26 cellular contexts compared by ENCODE assay signal in genomic region chr6:5490495-5491069, GRCh38.
DNase-seq lines count a peak whose midpoint lies in the region; ATAC-seq, FAIRE-seq and TF ChIP-seq lines count a peak whose summit lies in the region.
"Had no signal": no experiment of that assay in that cellular context is flagged by ENCODE, and none has a peak within 500 bp of the region (broad histone marks: within the 10 kb centered on the region; RNA-seq: fewer than 3 reads in every experiment).

No MANE protein-coding gene starts in this region.

- BruUV-seq in GM12878 (replicated peaks; lab: Mats Ljungman, UMichigan): no TSS peak

- POLR2A ChIA-PET in GM12878 (lab: Charles Lee): interaction anchor here (1.2 to 2.4 kb wide), 2 partner anchors 11 to 16 kb away, joined by 4 to 8 read pairs; no protein-coding TSS in a partner anchor

- H3K4me3 ChIP-seq in GM12878 (no peak overlapping the region), lower leg skin (ENCODE audit: low read depth, poor library complexity, severe bottlenecking) (no peak overlapping the region)
- H3K4me3 ChIP-seq: ovary, SK-N-MC had no signal

- no peak for TF ChIP-seq EP300 in GM12878 (IDR thresholded peaks at IDR 0.05; ENCODE audit: borderline replicate concordance in 1 of 2, control insufficient read depth in 1 of 2, low read depth in 2 of 2, low read length in 2 of 2)

- 95% methylated on average over 1 of the region's 1 CpG for WGBS in GM12878 (ENCODE audit: insufficient coverage, insufficient replicate concordance, low lambda C conversion rate, missing lambda C conversion rate)
- WGBS in lower leg skin, 2 donors: 81 to 82% methylated on average over 1 of the region's 1 CpG

- no peak overlapping the region for H3K27ac ChIP-seq in GM12878 (ENCODE audit: control insufficient read depth, insufficient read depth)
- H3K27ac ChIP-seq: KMS-11, ovary, SK-N-MC had no signal

- no peaks in the 10 kb centered on the region for H4K20me1 ChIP-seq in GM12878 (ENCODE audit: control insufficient read depth, insufficient read depth)

- SMC1A ChIA-PET in GM12878 (lab: Charles Lee; ENCODE audit: uncharacterized antibody, unreplicated experiment): interaction anchor here (0.6 to 1.6 kb wide), 4 partner anchors 15 to 340 kb away, joined by 3 to 10 read pairs (median 5); no protein-coding TSS in a partner anchor

- peaks cover 19% of the 10 kb centered on the region for H3K4me1 ChIP-seq in GM12878 (ENCODE audit: control insufficient read depth, insufficient read depth, low read length)
- H3K4me1 ChIP-seq: Caco-2 had no signal

- peaks cover 0 to 5% of the 10 kb centered on the region in 2 experiments; a peak in 2 of 4 replicates for H3K36me3 ChIP-seq in GM12878 (ENCODE audit: control insufficient read depth in 2 of 2, insufficient read depth in 2 of 2, low read length in 1 of 2)
- H3K36me3 ChIP-seq: ovary had no signal

- RAD21 ChIA-PET in GM12878 (lab: Charles Lee; ENCODE audit: unreplicated experiment): interaction anchor here (0.6 to 1.3 kb wide), 3 partner anchors 16 to 19 kb away, joined by 3 to 7 read pairs (median 5); no protein-coding TSS in a partner anchor

- no peak overlapping the region for H3K9ac ChIP-seq in GM12878 (ENCODE audit: control insufficient read depth, insufficient read depth, low read length)
- H3K9ac ChIP-seq: KMS-11 had no signal

- FAIRE-seq in GM12878 (lab: Jason Lieb, UNC): no peak
- FAIRE-seq: endometrium, H1, RCC 7860 had no signal

- peaks cover 2% of the 10 kb centered on the region for H3K79me2 ChIP-seq in GM12878 (ENCODE audit: control insufficient read depth, insufficient read depth, low read length)

- peak; percentile 27 for DNase-seq in NCI-H1436 (lab: John Stamatoyannopoulos, UW)
- no peak for DNase-seq in NCI-H1436 treated with DMSO at 0.1 percent for 48 hours (lab: John Stamatoyannopoulos, UW)
- DNase-seq in NCI-H128 (lab: John Stamatoyannopoulos, UW; ENCODE audit: unreplicated experiment): peak; percentile 78
- DNase-seq in NCI-H345 (lab: John Stamatoyannopoulos, UW): peak; percentile 72
- DNase-seq in GM12878 (ENCODE audit: low read depth, low spot score): no peak
- no peak for DNase-seq in mesenteric fat pad (ENCODE audit: low spot score)
- no peak for DNase-seq in lower leg skin (ENCODE audit: low spot score in 2 of 2)
- DNase-seq: activated CD4-positive, alpha-beta T cell treated with anti-CD3 and anti-CD28 coated beads, Interleukin-2, amount 50 U/mL, for 4 hours; activated CD8-positive, alpha-beta memory T cell treated with anti-CD3 and anti-CD28 coated beads, Interleukin-2, amount 50 U/mL, for 48 hours; activated gamma-delta T cell treated with Interleukin-2 at 50 U/mL for 16 hours; amniotic stem cell; Caco-2; GDM1; glutamatergic neuron; left cardiac atrium; MV-4-11; natural killer cell; ovary had no signal

- TF ChIP-seq RAD21 in GM12878 (IDR thresholded peaks at IDR 0.05; ENCODE audit: insufficient read depth, low read depth, low read length): no peak

- intact Hi-C loops in GM12878 (cut with micrococcal nuclease; ENCODE audit: unreplicated experiment) (no loop called here), lower leg skin (cut with DNase I; ENCODE audit: low total_unique reads) (no loop called here)

- no peaks in the 10 kb centered on the region for H3K27me3 ChIP-seq in GM12878 (replicated peaks in 1 of 2; ENCODE audit: control insufficient read depth in 2 of 2, insufficient read depth in 2 of 2, low read length in 1 of 2)
- H3K27me3 ChIP-seq: ovary had no signal

- H2AFZ ChIP-seq in GM12878 (ENCODE audit: control insufficient read depth, low read depth, low read length): no peak overlapping the region

- CTCF ChIA-PET in GM12878 (lab: Yijun Ruan, JAX): interaction anchor here (1.3 kb wide), 1 partner anchor 19 kb away, joined by 3 read pairs; no protein-coding TSS in a partner anchor

- in situ Hi-C loops in GM12878 (cut with MboI): no loop called here

- TF ChIP-seq CTCF in GM12878 (IDR thresholded peaks at IDR 0.05 in 2 of 3, conservative IDR thresholded peaks at IDR 0.05 in 1 of 3; ENCODE audit: control insufficient read depth in 2 of 3, extremely low read depth in 1 of 3, insufficient read depth in 1 of 3, low read depth in 3 of 3, low read length in 3 of 3) (no peak), lower leg skin (IDR thresholded peaks at IDR 0.05) (no peak)

- peak; percentile 36; the same call in 2 of the 3 replicates for ATAC-seq in GM12878
- ATAC-seq in HG02981 (IDR thresholded peaks at IDR 0.05; ENCODE audit: unreplicated experiment): no peak
- ATAC-seq: left cardiac atrium, natural killer cell, sciatic nerve, WTC11 had no signal

- no peak overlapping the region for H3K4me2 ChIP-seq in GM12878 (ENCODE audit: control insufficient read depth, insufficient read depth)
- H3K4me2 ChIP-seq: KMS-11 had no signal

- no peaks in the 10 kb centered on the region for H3K9me3 ChIP-seq in GM12878 (replicated peaks; ENCODE audit: control insufficient read depth, insufficient read depth, low read length)
- H3K9me3 ChIP-seq: Caco-2, ovary had no signal

- TF ChIP-seq POLR2A in GM12878 (IDR thresholded peaks at IDR 0.05; ENCODE audit: low read depth, low read length) (no peak), lower leg skin (IDR thresholded peaks at IDR 0.05) (no peak)

TF ChIP-seq in GM12878, 131 proteins besides CTCF, POLR2A, EP300 and RAD21:
- TF ChIP-seq RUNX3 (IDR thresholded peaks at IDR 0.05; ENCODE audit: low read length): no peak
- TF ChIP-seq SPI1 (IDR thresholded peaks at IDR 0.05; ENCODE audit: borderline replicate concordance, insufficient read depth, low read depth, low read length): peak; percentile 43; the same call in 1 of the 2 replicates
- TF ChIP-seq MYB (IDR thresholded peaks at IDR 0.05; ENCODE audit: borderline replicate concordance, low read depth, low read length): no peak
TF ChIP-seq in GM12878: peak in this region for 1.

Comparison
In these comparisons a context has a peak if more than half of its experiments do, and no peak if none do; other contexts are left out.
1. DNase-seq: peak in NCI-H1436 (single experiment), NCI-H128 (single experiment) and NCI-H345 (single experiment); none in NCI-H1436 treated with DMSO at 0.1 percent for 48 hours (single experiment), GM12878 (single experiment), mesenteric fat pad (single experiment) and lower leg skin (0 of 2).